ENCODE assay signal across 8 cellular contexts in genomic region chr17:61583242-61583641, GRCh38. TPM values are rescaled to one million over a fixed set of nuclear protein-coding genes. Genes with fewer than 3 reads are reported as not detected.
DNase-seq lines count a peak whose midpoint lies in the region; ATAC-seq, FAIRE-seq and TF ChIP-seq lines count a peak whose summit lies in the region.

No MANE protein-coding gene starts in this region.

- H3K36me3 Mint-ChIP-seq in endothelial cell (ENCODE audit: low read depth, unreplicated experiment): no peaks in the 10 kb centered on the region

- TF ChIP-seq CTCF in cardiac muscle cell (IDR thresholded peaks at IDR 0.05; ENCODE audit: low read depth, low read length) (peak; percentile 35), left ventricle myocardium inferior (IDR thresholded peaks at IDR 0.05; ENCODE audit: borderline replicate concordance) (no peak), endothelial cell (IDR thresholded peaks at IDR 0.05; ENCODE audit: unreplicated experiment) (peak; percentile 50), heart left ventricle (IDR thresholded peaks at IDR 0.05) (peak in 2 of 12 donors; percentile 14 to 18)

- H3K4me1 ChIP-seq in cardiac muscle cell (ENCODE audit: low read depth): no peaks in the 10 kb centered on the region
- no peaks in the 10 kb centered on the region for H3K4me1 ChIP-seq in left ventricle myocardium inferior
- no peaks in the 10 kb centered on the region for H3K4me1 ChIP-seq in heart left ventricle

- peak; percentile 98 for FAIRE-seq in urothelium cell line (lab: Jason Lieb, UNC)

- H3K4me3 Mint-ChIP-seq in endothelial cell (ENCODE audit: unreplicated experiment): no peak overlapping the region

- H3K36me3 ChIP-seq in cardiac muscle cell (no peaks in the 10 kb centered on the region), left ventricle myocardium inferior (no peaks in the 10 kb centered on the region), heart left ventricle (no peaks in the 10 kb centered on the region)

- no peak overlapping the region for H3K27ac ChIP-seq in cardiac muscle cell
- no peak overlapping the region for H3K27ac ChIP-seq in left ventricle myocardium inferior (replicated peaks)
- no peak overlapping the region for H3K27ac ChIP-seq in heart left ventricle

- DNase-seq in cardiac muscle cell (ENCODE audit: low read depth in 1 of 2, low spot score in 1 of 2) (peak; percentile 43 to 66), left ventricle myocardium inferior (no peak), NCI-H446 treated with DMSO at 0.1 percent for 48 hours (lab: John Stamatoyannopoulos, UW) (peak; percentile 83), endothelial cell (ENCODE audit: low spot score) (no peak), urothelium cell line (ENCODE audit: low spot score) (peak; percentile 80), heart left ventricle (no peak)

- peaks cover 5% of the 10 kb centered on the region for H3K27me3 ChIP-seq in cardiac muscle cell
- H3K27me3 ChIP-seq in left ventricle myocardium inferior (ENCODE audit: low read depth): peaks cover 24% of the 10 kb centered on the region
- peaks cover 0 to 26% (median 9%) of the 10 kb centered on the region in 9 donors for H3K27me3 ChIP-seq in heart left ventricle

- intact Hi-C loops in left ventricle myocardium inferior (cut with micrococcal nuclease) (no loop called here), heart left ventricle (cut with DNase I) (no loop called here)

- no peaks in the 10 kb centered on the region for H3K9me3 Mint-ChIP-seq in endothelial cell (ENCODE audit: unreplicated experiment)

- H3K9me3 ChIP-seq in cardiac muscle cell (ENCODE audit: low read depth): no peaks in the 10 kb centered on the region
- H3K9me3 ChIP-seq in left ventricle myocardium inferior (replicated peaks): no peaks in the 10 kb centered on the region
- no peaks in the 10 kb centered on the region for H3K9me3 ChIP-seq in heart left ventricle

- ATAC-seq in heart left ventricle (no peak), HG03521 (IDR thresholded peaks at IDR 0.05; ENCODE audit: unreplicated experiment) (no peak), HG02571 (IDR thresholded peaks at IDR 0.05; ENCODE audit: unreplicated experiment) (no peak)

- no peaks in the 10 kb centered on the region for H3K4me1 Mint-ChIP-seq in endothelial cell (ENCODE audit: unreplicated experiment)

- no peak overlapping the region for H3K27ac Mint-ChIP-seq in endothelial cell (ENCODE audit: unreplicated experiment)

- TF ChIP-seq POLR2A in heart left ventricle (IDR thresholded peaks at IDR 0.05): no peak

- 72 to 82% (median 75%) methylated on average over 3 of the region's 3 CpGs for WGBS in heart left ventricle, 4 donors

- H3K4me3 ChIP-seq in cardiac muscle cell (no peak overlapping the region), left ventricle myocardium inferior (no peak overlapping the region), heart left ventricle (no peak overlapping the region)

- H3K27me3 Mint-ChIP-seq in endothelial cell (ENCODE audit: unreplicated experiment): no peaks in the 10 kb centered on the region

RNA-seq across cellular contexts. Expression of gene NACA2, which starts 7.8 kb away (rescaled TPM):
- total RNA-seq in cardiac muscle cell: not detected in 2 replicates
- not detected in 2 replicates for polyA plus RNA-seq in cardiac muscle cell
- not detected for total RNA-seq in left ventricle myocardium inferior
- not detected for total RNA-seq in endothelial cell (ENCODE audit: unreplicated experiment)
- total RNA-seq in heart left ventricle: not detected
- polyA plus RNA-seq in heart left ventricle: under 1 TPM in 1 of 2 donors, not detected in 1; 0.11 TPM

Comparison
In these comparisons a context has a peak if more than half of its experiments do, and no peak if none do; other contexts are left out.
1. DNase-seq: peak in cardiac muscle cell (2 of 2), NCI-H446 treated with DMSO at 0.1 percent for 48 hours (single experiment) and urothelium cell line (single experiment); none in left ventricle myocardium inferior (single experiment), endothelial cell (single experiment) and heart left ventricle (0 of 5).